ENCODE assay signal across 8 cellular contexts in genomic region chrX:9566150-9566621, GRCh38.
DNase-seq lines count a peak whose midpoint lies in the region; ATAC-seq and TF ChIP-seq lines count a peak whose summit lies in the region.

No MANE protein-coding gene starts in this region.

- H3K36me3 ChIP-seq in KOPT-K1 (ENCODE audit: insufficient read depth, low read length) (no peaks in the 10 kb centered on the region), adrenal gland (replicated peaks in 1 of 2) (no peaks in the 10 kb centered on the region), kidney epithelial cell (ENCODE audit: control insufficient read depth, insufficient read depth, low read length) (no peaks in the 10 kb centered on the region), thyroid gland (no peaks in the 10 kb centered on the region), BE2C (no peaks in the 10 kb centered on the region)

- H3K9me3 ChIP-seq in KOPT-K1 (ENCODE audit: insufficient read depth, low read length, poor library complexity, severe bottlenecking) = no peaks in the 10 kb centered on the region
- H3K9me3 ChIP-seq in adrenal gland (replicated peaks in 1 of 3) = no peaks in the 10 kb centered on the region
- H3K9me3 ChIP-seq in thyroid gland = no peaks in the 10 kb centered on the region
- no peaks in the 10 kb centered on the region for H3K9me3 ChIP-seq in BE2C

- peak in 4 of 6 experiments; percentile 8 to 28 (median 16) for TF ChIP-seq CTCF in adrenal gland (IDR thresholded peaks at IDR 0.05)
- TF ChIP-seq CTCF in kidney epithelial cell (IDR thresholded peaks at IDR 0.05; ENCODE audit: insufficient read depth, low read length, poor library complexity, severe bottlenecking) = no peak
- TF ChIP-seq CTCF in thyroid gland (IDR thresholded peaks at IDR 0.05) = no peak
- no peak for TF ChIP-seq CTCF in BE2C (IDR thresholded peaks at IDR 0.05; ENCODE audit: low read depth, low read length)

- no peak for TF ChIP-seq POLR2A in adrenal gland (IDR thresholded peaks at IDR 0.05)
- TF ChIP-seq POLR2A in thyroid gland (IDR thresholded peaks at IDR 0.05) = no peak

- 16 to 38% (median 32%) methylated on average over 3 to 6 of the region's 6 CpGs for WGBS in adrenal gland, 4 donors
- WGBS in thyroid gland, 2 donors = 16 to 27% methylated on average over 5 to 6 of the region's 6 CpGs

- H3K27ac ChIP-seq in KOPT-K1 (ENCODE audit: low read depth, low read length, poor library complexity, severe bottlenecking) = peak overlapping the region; percentile 41
- H3K27ac ChIP-seq in adrenal gland = peak overlapping the region in 2 of 5 donors; percentile 10 to 38
- peak overlapping the region in 2 of 3 donors; percentile 24 to 29 for H3K27ac ChIP-seq in thyroid gland

- DNase-seq in AG08396 (ENCODE audit: low spot score) (peak; percentile 61), adrenal gland (peak; percentile 75 to 89 (median 88)), kidney epithelial cell (ENCODE audit: low read depth) (peak; percentile 41), thyroid gland (peak; percentile 70 to 83), BE2C (no peak), NCI-H1417 (lab: John Stamatoyannopoulos, UW) (no peak)

- intact Hi-C loops in adrenal gland (cut with DNase I) (no loop called here), thyroid gland (cut with DNase I) (no loop called here)

- ATAC-seq in GM18867 (IDR thresholded peaks at IDR 0.05; ENCODE audit: unreplicated experiment) = no peak

- H3K4me3 ChIP-seq in adrenal gland = no peak overlapping the region
- no peak overlapping the region for H3K4me3 ChIP-seq in kidney epithelial cell (ENCODE audit: low read depth, low read length)
- H3K4me3 ChIP-seq in thyroid gland (replicated peaks in 1 of 3) = no peak overlapping the region
- no peak overlapping the region for H3K4me3 ChIP-seq in BE2C (ENCODE audit: low read depth, low read length)

- peaks cover 4 to 17% of the 10 kb centered on the region in 2 donors for H3K4me1 ChIP-seq in adrenal gland (replicated peaks in 1 of 2)
- peaks cover 18 to 35% of the 10 kb centered on the region in 2 donors for H3K4me1 ChIP-seq in thyroid gland
- no peaks in the 10 kb centered on the region for H3K4me1 ChIP-seq in BE2C

- no peaks in the 10 kb centered on the region for H3K27me3 ChIP-seq in adrenal gland
- no peaks in the 10 kb centered on the region for H3K27me3 ChIP-seq in kidney epithelial cell (ENCODE audit: control insufficient read depth, insufficient read depth, low read length)
- no peaks in the 10 kb centered on the region for H3K27me3 ChIP-seq in thyroid gland
- no peaks in the 10 kb centered on the region for H3K27me3 ChIP-seq in BE2C

Comparison
In these comparisons a context has a peak if more than half of its experiments do, and no peak if none do; other contexts are left out.
1. DNase-seq: peak in AG08396 (single experiment), adrenal gland (7 of 7), kidney epithelial cell (single experiment) and thyroid gland (2 of 2); none in BE2C (single experiment) and NCI-H1417 (0 of 3).
2. CTCF ChIP-seq: peak in adrenal gland (4 of 6); none in kidney epithelial cell (single experiment), thyroid gland (0 of 6) and BE2C (single experiment).